Comparison of ENCODE assay signal across 13 cellular contexts in the genomic region with DNA sequence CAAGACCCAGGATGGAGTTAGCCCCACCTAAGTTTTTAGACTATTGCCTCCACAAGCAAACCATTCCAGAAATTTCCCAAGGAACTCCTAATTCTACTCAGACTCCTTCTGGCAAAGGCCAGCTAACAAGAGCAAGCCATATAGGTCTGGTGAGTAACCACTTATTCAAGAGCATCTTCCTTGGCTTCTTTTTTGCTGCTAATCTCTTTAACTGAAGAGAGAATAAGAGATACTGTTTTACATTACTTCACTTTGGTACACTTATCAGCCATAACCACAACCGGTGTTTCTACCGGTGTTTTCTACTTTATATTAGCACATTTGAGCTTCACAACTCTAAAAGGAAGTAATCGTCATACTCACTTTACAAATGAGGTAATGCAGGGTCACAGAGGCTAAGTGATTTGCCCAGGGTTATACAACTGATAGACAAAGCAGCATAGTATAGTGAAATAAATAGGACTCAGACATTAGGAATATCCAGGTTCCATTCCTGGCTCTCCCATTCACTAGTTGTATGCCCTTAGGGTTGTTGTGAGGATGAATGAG. TPM values are rescaled to one million over a fixed set of nuclear protein-coding genes. Genes with fewer than 3 reads are reported as not detected.
DNase-seq lines count a peak whose midpoint lies in the region; ATAC-seq and TF ChIP-seq lines count a peak whose summit lies in the region.
"Had no signal": no experiment of that assay in that cellular context is flagged by ENCODE, and none has a peak within 500 bp of the region (broad histone marks: within the 10 kb centered on the region; RNA-seq: fewer than 3 reads in every experiment).

No MANE protein-coding gene starts in this region.

- 40 to 50% (median 47%) methylated on average over 3 of the region's 3 CpGs for WGBS in adrenal gland, 4 donors
- 57% methylated on average over 3 of the region's 3 CpGs for WGBS in mesenchymal stem cell

- H3K36me3 ChIP-seq in left ventricle myocardium inferior (no peaks in the 10 kb centered on the region), adrenal gland (replicated peaks in 1 of 2) (no peaks in the 10 kb centered on the region), mesenchymal stem cell (ENCODE audit: control insufficient read depth in 1 of 2, insufficient read depth in 2 of 2, low read depth in 1 of 2, low read length in 2 of 2) (no peaks in the 10 kb centered on the region)

- H3K4me2 ChIP-seq in mesenchymal stem cell (ENCODE audit: low read length, poor library complexity, severe bottlenecking), result no peak overlapping the region

- H4K8ac ChIP-seq in mesenchymal stem cell (ENCODE audit: low read length), result no peak overlapping the region

- no peak overlapping the region for H2BK120ac ChIP-seq in mesenchymal stem cell (ENCODE audit: low read depth, low read length)

- H3K23ac ChIP-seq in mesenchymal stem cell (ENCODE audit: low read length in 2 of 2), result no peak overlapping the region

- no peak overlapping the region for H3K18ac ChIP-seq in mesenchymal stem cell (ENCODE audit: low read depth in 1 of 2, low read length in 2 of 2)

- DNase-seq in left ventricle myocardium inferior (no peak), Right ventricle myocardium superior (no peak), adrenal gland (no peak), mesenchymal stem cell (no peak), NCI-H446 (lab: John Stamatoyannopoulos, UW) (no peak)
- DNase-seq in activated naive CD4-positive, alpha-beta T cell treated with Interleukin-2 at 50 U/mL for 16 hours, result no peak
- no peak for DNase-seq in activated CD4-positive, CD25-positive, alpha-beta regulatory T cell (lab: John Stamatoyannopoulos, UW)
- DNase-seq: activated CD8-positive, alpha-beta memory T cell treated with anti-CD3 and anti-CD28 coated beads, Interleukin-2, amount 50 U/mL, for 4 hours; left colon; NCI-H146; posterior cingulate gyrus had no signal

- no peak overlapping the region for H2BK12ac ChIP-seq in mesenchymal stem cell (ENCODE audit: low read length in 2 of 2)

- TF ChIP-seq CTCF in left ventricle myocardium inferior (IDR thresholded peaks at IDR 0.05; ENCODE audit: borderline replicate concordance), result no peak
- no peak for TF ChIP-seq CTCF in adrenal gland (IDR thresholded peaks at IDR 0.05)

- no peak overlapping the region for H4K91ac ChIP-seq in mesenchymal stem cell (ENCODE audit: low read length)

- H3K4me1 ChIP-seq in left ventricle myocardium inferior (peaks cover 32% of the 10 kb centered on the region), adrenal gland (replicated peaks in 1 of 2) (peaks cover 25 to 31% of the 10 kb centered on the region in 2 donors), mesenchymal stem cell (ENCODE audit: control insufficient read depth, insufficient read depth, low read depth, low read length) (peaks cover 4% of the 10 kb centered on the region)

- H2AK5ac ChIP-seq in mesenchymal stem cell (ENCODE audit: low read length, severe bottlenecking), result no peak overlapping the region

- H3K9ac ChIP-seq in mesenchymal stem cell (ENCODE audit: low read length), result peak overlapping the region; percentile 39

- H3K9me3 ChIP-seq in left ventricle myocardium inferior (replicated peaks), result no peaks in the 10 kb centered on the region
- H3K9me3 ChIP-seq in adrenal gland (replicated peaks in 1 of 3), result no peaks in the 10 kb centered on the region
- H3K9me3 ChIP-seq in mesenchymal stem cell (ENCODE audit: control insufficient read depth, low read length), result no peaks in the 10 kb centered on the region

- H3K14ac ChIP-seq in mesenchymal stem cell (ENCODE audit: low read length in 2 of 2), result no peak overlapping the region

- H2BK5ac ChIP-seq in mesenchymal stem cell (ENCODE audit: low read depth, low read length, poor library complexity, severe bottlenecking), result no peak overlapping the region

- no peak overlapping the region for H2AFZ ChIP-seq in mesenchymal stem cell (ENCODE audit: low read depth, low read length)

- H3K4ac ChIP-seq in mesenchymal stem cell (ENCODE audit: low read depth in 1 of 2, low read length in 2 of 2), result no peak overlapping the region

- peaks cover 4% of the 10 kb centered on the region for H3K79me1 ChIP-seq in mesenchymal stem cell (replicated peaks; ENCODE audit: low read length, poor library complexity, severe bottlenecking)

- no peak overlapping the region for H2BK15ac ChIP-seq in mesenchymal stem cell (ENCODE audit: low read depth, poor library complexity, severe bottlenecking)

- no peak overlapping the region for H3K4me3 ChIP-seq in left ventricle myocardium inferior
- no peak overlapping the region for H3K4me3 ChIP-seq in adrenal gland
- no peak overlapping the region for H3K4me3 ChIP-seq in mesenchymal stem cell (ENCODE audit: insufficient read depth in 1 of 2, low read depth in 1 of 2, low read length in 2 of 2)

- H3K27me3 ChIP-seq in left ventricle myocardium inferior (ENCODE audit: low read depth) (no peaks in the 10 kb centered on the region), adrenal gland (no peaks in the 10 kb centered on the region), mesenchymal stem cell (ENCODE audit: control insufficient read depth in 1 of 2, insufficient read depth in 1 of 2, low read length in 2 of 2) (no peaks in the 10 kb centered on the region)
- H3K27me3 ChIP-seq: foreskin keratinocyte had no signal

- intact Hi-C loops in left ventricle myocardium inferior (cut with micrococcal nuclease) (no loop called here), Right ventricle myocardium superior (cut with DNase I) (no loop called here), adrenal gland (cut with DNase I) (no loop called here)

- H3K27ac ChIP-seq in left ventricle myocardium inferior (replicated peaks), result peak overlapping the region; percentile 5
- peak overlapping the region; percentile 29 to 98 (median 89) for H3K27ac ChIP-seq in adrenal gland
- no peak overlapping the region for H3K27ac ChIP-seq in mesenchymal stem cell (ENCODE audit: low read length, poor library complexity, severe bottlenecking)
- H3K27ac ChIP-seq: foreskin keratinocyte had no signal

- ATAC-seq in Right ventricle myocardium superior (ENCODE audit: poor library complexity) (no peak), GM18858 (IDR thresholded peaks at IDR 0.05; ENCODE audit: unreplicated experiment) (no peak)
- ATAC-seq: foreskin keratinocyte had no signal

- TF ChIP-seq POLR2A in adrenal gland (IDR thresholded peaks at IDR 0.05), result no peak

RNA-seq across cellular contexts. Expression of a gene that starts 1.7 kb away (rescaled TPM):
- total RNA-seq in left ventricle myocardium inferior (64.5 TPM), Right ventricle myocardium superior (72.5 TPM), adrenal gland (100 to 1,000 TPM in 7 of 8 donors, 10 to 100 TPM in 1; 66.7 to 180 (median 114) TPM)
- polyA plus RNA-seq in adrenal gland, result 10 to 100 TPM; 31.7 to 83.3 (median 34.7) TPM
- 42.9 TPM for polyA plus RNA-seq in mesenchymal stem cell (2013, experiment 1 of 2)
- polyA plus RNA-seq in mesenchymal stem cell (2013, experiment 2 of 2), result 41.3 TPM
